In the genomic region with DNA sequence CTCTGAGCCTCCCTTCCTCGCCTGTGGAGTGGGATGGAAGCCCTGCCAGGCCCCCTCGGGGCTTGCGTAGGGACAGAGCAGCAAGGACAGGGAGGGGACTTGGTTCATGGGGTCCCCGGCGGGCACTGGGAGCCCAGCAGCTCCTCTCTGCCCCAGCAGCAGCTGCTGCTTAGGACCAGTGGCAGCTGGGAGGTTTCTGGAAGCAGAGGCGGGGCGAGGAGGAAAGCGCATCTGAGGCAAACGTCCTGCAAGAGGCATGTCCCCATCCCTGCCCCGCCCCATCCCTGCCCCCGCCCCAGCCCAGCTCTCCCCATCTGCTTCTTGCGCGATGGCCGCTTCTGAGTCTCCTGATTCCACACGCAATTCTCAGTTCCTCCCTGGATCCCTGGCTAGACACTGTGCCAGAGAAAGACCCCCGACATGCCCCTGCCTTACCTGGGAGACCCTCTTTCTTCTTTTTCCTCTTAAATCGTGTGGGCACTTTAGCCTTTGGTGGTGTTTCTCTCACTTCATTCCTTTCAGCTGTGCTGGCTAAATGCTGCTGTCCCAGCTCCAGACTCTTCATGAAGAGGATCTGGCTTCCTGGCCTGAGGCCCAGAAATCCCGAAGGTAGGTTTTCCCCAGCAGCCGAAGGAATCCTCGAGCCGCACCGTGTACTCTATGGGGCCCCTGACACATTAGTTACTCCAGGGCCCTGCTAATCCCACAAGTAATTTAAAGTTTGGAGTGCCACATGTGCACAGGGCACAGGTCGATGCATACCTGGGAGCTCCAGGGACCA, we compare ENCODE assay signal across 12 cellular contexts. TPM values are rescaled to one million over a fixed set of nuclear protein-coding genes. Genes with fewer than 3 reads are reported as not detected.
A peak's percentile ranks its signal among the peaks of the same experiment; 100 is the strongest.
DNase-seq lines count a peak whose midpoint lies in the region; ATAC-seq, FAIRE-seq and TF ChIP-seq lines count a peak whose summit lies in the region.
"Had no signal": no experiment of that assay in that cellular context is flagged by ENCODE, and none has a peak within 500 bp of the region (broad histone marks: within the 10 kb centered on the region; RNA-seq: fewer than 3 reads in every experiment).

No MANE protein-coding gene starts in this region.

- peak overlapping the region; percentile 7 to 93; a peak in 3 of 4 replicates for H4K8ac ChIP-seq in IMR-90 (ENCODE audit: low read depth in 2 of 2, low read length in 2 of 2)

- peak overlapping the region; percentile 54; the same call in 1 of the 2 replicates for H3K23ac ChIP-seq in IMR-90 (ENCODE audit: low read depth, low read length)

- H3K79me1 ChIP-seq in IMR-90 (ENCODE audit: low read depth in 1 of 2, low read length in 2 of 2), result no peaks in the 10 kb centered on the region; a peak in 1 of 4 replicates

- H2AFZ ChIP-seq in IMR-90 (replicated peaks; ENCODE audit: low read length, poor library complexity), result peak overlapping the region; percentile 86

- in situ Hi-C loops in IMR-90 (cut with MboI; ENCODE audit: low sequenced_read_pairs), result loop anchor here (5.0 to 10.0 kb wide), 2 partner anchors 55 to 212 kb away; no protein-coding TSS in a partner anchor

- no peak overlapping the region for H3K27ac Mint-ChIP-seq in MCF 10A (ENCODE audit: low read depth, unreplicated experiment)
- no peak overlapping the region for H3K27ac Mint-ChIP-seq in activated naive CD4-positive, alpha-beta T cell treated with anti-CD3 and anti-CD28 coated beads, Interleukin-2, amount 10 ng/mL, durations not matched to agents 7 days and 5 days

- POLR2A ChIA-PET in IMR-90 (lab: Charles Lee; ENCODE audit: unreplicated experiment) (interaction anchor here (0.6 to 0.7 kb wide), 2 partner anchors 69 to 230 kb away, joined by 3 to 5 read pairs; partner anchors contain the start of gene CREB3), MCF 10A (lab: Yijun Ruan, JAX) (interaction anchor here (1.3 kb wide), 1 partner anchor 15 kb away, joined by 3 read pairs; no protein-coding TSS in a partner anchor)

- CTCF ChIA-PET in IMR-90 (lab: Yijun Ruan, JAX), result interaction anchor here (0.8 kb wide), 1 partner anchor 275 kb away, joined by 3 read pairs; no protein-coding TSS in a partner anchor
- CTCF ChIA-PET in MCF 10A (lab: Yijun Ruan, JAX), result interaction anchor here (0.6 to 1.9 kb wide), 5 partner anchors 8 to 268 kb away, joined by 3 to 6 read pairs (median 4); no protein-coding TSS in a partner anchor
- CTCF ChIA-PET in activated naive CD4-positive, alpha-beta T cell treated with anti-CD3 and anti-CD28 coated beads, Interleukin-2, amount 10 ng/mL, durations not matched to agents 7 days and 5 days (lab: Charles Lee), result interaction anchor here (1.1 to 8.3 kb wide), 3 partner anchors 46 to 61 kb away, joined by 3 to 99 read pairs (median 3); no protein-coding TSS in a partner anchor

- peak overlapping the region; percentile 89 for H4K5ac ChIP-seq in IMR-90 (ENCODE audit: low read depth, low read length)

- peaks cover 25% of the 10 kb centered on the region for H3K4me1 ChIP-seq in IMR-90 (ENCODE audit: control insufficient read depth, insufficient read depth, low read length)
- H3K4me1 ChIP-seq: BLaER1 had no signal

- H4K20me1 ChIP-seq in IMR-90 (ENCODE audit: insufficient read depth, low read length), result no peaks in the 10 kb centered on the region
- H4K20me1 ChIP-seq: BLaER1 had no signal

- peaks cover 14% of the 10 kb centered on the region for H3K9me1 ChIP-seq in IMR-90 (ENCODE audit: insufficient read depth, low read length)

- dilution Hi-C loops in IMR-90 (cut with HindIII; ENCODE audit: low sequenced_read_pairs, unreplicated experiment), result no loop called here

- peak overlapping the region; percentile 95 for H3K18ac ChIP-seq in IMR-90 (ENCODE audit: low read depth, low read length)

- peak overlapping the region; percentile 97 for H2BK20ac ChIP-seq in IMR-90 (ENCODE audit: low read depth, low read length)

- peak overlapping the region; percentile 89 for H4K91ac ChIP-seq in IMR-90 (ENCODE audit: insufficient read depth, low read depth, low read length)

- BruUV-seq in IMR-90 (replicated peaks; lab: Mats Ljungman, UMichigan) (no TSS peak), MCF 10A (replicated peaks; lab: Mats Ljungman, UMichigan) (no TSS peak)

- H3K4me1 Mint-ChIP-seq in MCF 10A (ENCODE audit: insufficient read depth, unreplicated experiment), result peaks cover 6% of the 10 kb centered on the region
- H3K4me1 Mint-ChIP-seq in activated naive CD4-positive, alpha-beta T cell treated with anti-CD3 and anti-CD28 coated beads, Interleukin-2, amount 10 ng/mL, durations not matched to agents 7 days and 5 days, result no peaks in the 10 kb centered on the region

- intact Hi-C loops in IMR-90 (cut with micrococcal nuclease) (loop anchor here (5.0 kb wide), 1 partner anchor 35 kb away; no protein-coding TSS in a partner anchor), MCF 10A (cut with micrococcal nuclease) (no loop called here)

- peak overlapping the region; percentile 98 for H2BK120ac ChIP-seq in IMR-90 (ENCODE audit: low read depth, low read length)

- H3K36me3 Mint-ChIP-seq in MCF 10A (ENCODE audit: insufficient read depth, unreplicated experiment), result no peaks in the 10 kb centered on the region
- no peaks in the 10 kb centered on the region for H3K36me3 Mint-ChIP-seq in activated naive CD4-positive, alpha-beta T cell treated with anti-CD3 and anti-CD28 coated beads, Interleukin-2, amount 10 ng/mL, durations not matched to agents 7 days and 5 days

- H3K9me3 ChIP-seq in IMR-90 (ENCODE audit: control insufficient read depth, insufficient read depth, low read length), result no peaks in the 10 kb centered on the region
- H3K9me3 ChIP-seq: BLaER1 had no signal

- WGBS in IMR-90 (ENCODE audit: extremely low coverage in 2 of 2, insufficient read length in 1 of 2), 2 experiments, result 36% methylated on average over 3 of the region's 23 CpGs; no CpG with 5 or more reads in 1 of the 2 experiments

- peak overlapping the region; percentile 70 for H2AK9ac ChIP-seq in IMR-90 (replicated peaks; ENCODE audit: low read depth, low read length, poor library complexity)

- H3K27me3 ChIP-seq in IMR-90 (ENCODE audit: control insufficient read depth, insufficient read depth, low read length), result no peaks in the 10 kb centered on the region
- H3K27me3 ChIP-seq: BLaER1 had no signal

- H3K4me3 ChIP-seq in IMR-90 (ENCODE audit: insufficient read depth, low read depth, low read length), result peak overlapping the region; percentile 38; the same call in 1 of the 2 replicates
- H3K4me3 ChIP-seq: BLaER1 had no signal

- H3K4ac ChIP-seq in IMR-90 (ENCODE audit: low read depth, low read length), result peak overlapping the region; percentile 94

- TF ChIP-seq RAD21 in IMR-90 (IDR thresholded peaks at IDR 0.05; ENCODE audit: low read length), result no peak

- peak overlapping the region; percentile 95 for H2BK5ac ChIP-seq in IMR-90 (ENCODE audit: low read depth, low read length, poor library complexity, severe bottlenecking)

- peak overlapping the region; percentile 88 for H2AK5ac ChIP-seq in IMR-90 (ENCODE audit: low read depth, low read length)

- H3K9me3 Mint-ChIP-seq in MCF 10A (ENCODE audit: unreplicated experiment), result no peaks in the 10 kb centered on the region
- no peaks in the 10 kb centered on the region for H3K9me3 Mint-ChIP-seq in activated naive CD4-positive, alpha-beta T cell treated with anti-CD3 and anti-CD28 coated beads, Interleukin-2, amount 10 ng/mL, durations not matched to agents 7 days and 5 days

- H3K27ac ChIP-seq in IMR-90 (ENCODE audit: insufficient read depth, low read length), result peak overlapping the region; percentile 90
- H3K27ac ChIP-seq: BLaER1 had no signal

- TF ChIP-seq CTCF in IMR-90 (conservative IDR thresholded peaks at IDR 0.05; ENCODE audit: low read depth, low read length) (no peak), MCF 10A (IDR thresholded peaks at IDR 0.05; ENCODE audit: unreplicated experiment) (no peak), omental fat pad (IDR thresholded peaks at IDR 0.05) (no peak), D721Med (IDR thresholded peaks at IDR 0.05; ENCODE audit: insufficient read depth, missing control alignments) (no peak)

- peaks cover 91% of the 10 kb centered on the region for H3K27me3 Mint-ChIP-seq in MCF 10A (ENCODE audit: insufficient read depth, unreplicated experiment)
- peaks cover 22% of the 10 kb centered on the region for H3K27me3 Mint-ChIP-seq in activated naive CD4-positive, alpha-beta T cell treated with anti-CD3 and anti-CD28 coated beads, Interleukin-2, amount 10 ng/mL, durations not matched to agents 7 days and 5 days

- TF ChIP-seq POLR2A in IMR-90 (IDR thresholded peaks at IDR 0.05; ENCODE audit: low read depth, low read length), result no peak

- FAIRE-seq in D721Med (lab: Jason Lieb, UNC), result no peak
- FAIRE-seq: endothelial cell of umbilical vein had no signal

- peak overlapping the region; percentile 56 for H3K56ac ChIP-seq in IMR-90 (ENCODE audit: extremely low read depth, insufficient read depth, low read length)

- peak overlapping the region; percentile 64; the same call in 2 of the 3 replicates for H2BK15ac ChIP-seq in IMR-90 (ENCODE audit: low read depth, low read length)

- H3K4me3 Mint-ChIP-seq in MCF 10A (ENCODE audit: unreplicated experiment), result no peak overlapping the region
- H3K4me3 Mint-ChIP-seq in activated naive CD4-positive, alpha-beta T cell treated with anti-CD3 and anti-CD28 coated beads, Interleukin-2, amount 10 ng/mL, durations not matched to agents 7 days and 5 days, result no peak overlapping the region

- ATAC-seq in IMR-90 (ENCODE audit: low read depth) (peak; percentile 70), omental fat pad (ENCODE audit: low FRiP score) (no peak)

- peak overlapping the region; percentile 68 for H3K9ac ChIP-seq in IMR-90 (ENCODE audit: low read depth, low read length)
- H3K9ac ChIP-seq: BLaER1 had no signal

- DNase-seq in A172 (ENCODE audit: low spot score), result peak; percentile 74
- DNase-seq in IMR-90, result peak; percentile 85
- DNase-seq in MCF 10A (ENCODE audit: unreplicated experiment), result peak; percentile 31
- DNase-seq in iPS-NIHi7 (ENCODE audit: extremely low spot score), result peak; percentile 51
- no peak for DNase-seq in OCI-M1 (lab: John Stamatoyannopoulos, UW)
- no peak for DNase-seq in omental fat pad (ENCODE audit: low spot score)
- no peak for DNase-seq in activated naive CD4-positive, alpha-beta T cell treated with anti-CD3 and anti-CD28 coated beads, Interleukin-2, amount 10 ng/mL, durations not matched to agents 7 days and 5 days
- DNase-seq in D721Med (ENCODE audit: insufficient read length, low spot score), result no peak

- H3K14ac ChIP-seq in IMR-90 (replicated peaks; ENCODE audit: low read depth, low read length), result peak overlapping the region; percentile 80

- H3K4me2 ChIP-seq in IMR-90 (ENCODE audit: low read depth, low read length), result peak overlapping the region; percentile 80
- H3K4me2 ChIP-seq: BLaER1 had no signal

- H3K36me3 ChIP-seq in IMR-90 (ENCODE audit: control insufficient read depth, insufficient read depth, low read length), result no peaks in the 10 kb centered on the region
- H3K36me3 ChIP-seq: BLaER1 had no signal

RNA-seq across cellular contexts. Expression of gene OR2S2, which starts 4.4 kb away (rescaled TPM):
- total RNA-seq in A172 (2014; rRNA removed; shearing (Covaris generic)), result not detected in 2 replicates
- total RNA-seq in IMR-90 (2012; rRNA removed) (0.56 and 0.90 TPM in 2 replicates), MCF 10A (2022) (not detected in 2 replicates), omental fat pad (not detected)
- 0.20 and 0.46 TPM in 2 replicates for polyA plus RNA-seq in IMR-90 (2012; rRNA removed)
- polyA plus RNA-seq in IMR-90 (2012; cell fraction: cytosol; rRNA removed), result 0.32 TPM in 2 replicates
- 0.72 and 1.7 TPM in 2 replicates for polyA plus RNA-seq in IMR-90 (2012; cell fraction: nucleus; rRNA removed; ENCODE audit: low replicate concordance)
- total RNA-seq: endothelial cell of umbilical vein; T-helper 1 cell treated with Interleukin-12 subunit alpha and Interleukin-12 subunit beta and Interleukin-4 antibody, amounts not matched to agents 30 ng/mL and 1 ng/mL, for 36 hours had no signal
- polyA plus RNA-seq: endothelial cell of umbilical vein, neural cell had no signal

RNA-seq across cellular contexts. Expression of gene SPAAR, which starts 53.0 kb away (rescaled TPM):
- 0.31 TPM in 1 of 2 replicates, not detected in the other for total RNA-seq in A172 (2014; rRNA removed; shearing (Covaris generic))
- 0.18 and 0.28 TPM in 2 replicates for total RNA-seq in IMR-90 (2012; rRNA removed)
- 0.24 and 0.32 TPM in 2 replicates for polyA plus RNA-seq in IMR-90 (2012; rRNA removed)
- 0.23 TPM in 2 replicates for polyA plus RNA-seq in IMR-90 (2012; cell fraction: cytosol; rRNA removed)
- 0.59 and 0.69 TPM in 2 replicates for polyA plus RNA-seq in IMR-90 (2012; cell fraction: nucleus; rRNA removed; ENCODE audit: low replicate concordance)
- 0.27 and 0.72 TPM in 2 replicates for total RNA-seq in MCF 10A (2022)
- 10 to 100 TPM in 3 of 4 donors, 1 to 10 TPM in 1; 5.6 to 70.1 (median 18.4) TPM for total RNA-seq in omental fat pad
- total RNA-seq: T-helper 1 cell treated with Interleukin-12 subunit alpha and Interleukin-12 subunit beta and Interleukin-4 antibody, amounts not matched to agents 30 ng/mL and 1 ng/mL, for 36 hours had no signal

RNA-seq across cellular contexts. Expression of gene HRCT1, which starts 56.3 kb away (rescaled TPM):
- total RNA-seq in A172 (2014; rRNA removed; shearing (Covaris generic)), result 1.0 TPM in 1 of 2 replicates, not detected in the other
- total RNA-seq in IMR-90 (2012; rRNA removed), result 1.1 and 1.7 TPM in 2 replicates
- 3.9 and 4.4 TPM in 2 replicates for polyA plus RNA-seq in IMR-90 (2012; rRNA removed)
- polyA plus RNA-seq in IMR-90 (2012; cell fraction: cytosol; rRNA removed), result 3.5 and 3.6 TPM in 2 replicates
- polyA plus RNA-seq in IMR-90 (2012; cell fraction: nucleus; rRNA removed; ENCODE audit: low replicate concordance), result 1.0 and 1.6 TPM in 2 replicates
- total RNA-seq in MCF 10A (2022), result 4.4 and 6.0 TPM in 2 replicates
- total RNA-seq in omental fat pad, result 10 to 100 TPM in 2 of 4 donors, 1 to 10 TPM in 2; 5.1 to 17.5 (median 11.3) TPM
- total RNA-seq: T-helper 1 cell treated with Interleukin-12 subunit alpha and Interleukin-12 subunit beta and Interleukin-4 antibody, amounts not matched to agents 30 ng/mL and 1 ng/mL, for 36 hours had no signal
- polyA plus RNA-seq: neural cell had no signal

Comparison
In these comparisons a context has a peak if more than half of its experiments do, and no peak if none do; other contexts are left out.
1. DNase-seq: peak in A172 (single experiment), IMR-90 (single experiment), MCF 10A (single experiment) and iPS-NIHi7 (single experiment); none in OCI-M1 (single experiment), omental fat pad (single experiment), activated naive CD4-positive, alpha-beta T cell treated with anti-CD3 and anti-CD28 coated beads, Interleukin-2, amount 10 ng/mL, durations not matched to agents 7 days and 5 days (single experiment) and D721Med (single experiment).